ENCODE assay signal across 28 cellular contexts in genomic region chr3:58657571-58658141, GRCh38. TPM values are rescaled to one million over a fixed set of nuclear protein-coding genes. Genes with fewer than 3 reads are reported as not detected.
DNase-seq lines count a peak whose midpoint lies in the region; ATAC-seq and TF ChIP-seq lines count a peak whose summit lies in the region.
"Had no signal": no experiment of that assay in that cellular context is flagged by ENCODE, and none has a peak within 500 bp of the region (broad histone marks: within the 10 kb centered on the region; RNA-seq: fewer than 3 reads in every experiment).

No MANE protein-coding gene starts in this region.

- H3K79me1 ChIP-seq in IMR-90 (ENCODE audit: low read depth in 1 of 2, low read length in 2 of 2): no peaks in the 10 kb centered on the region

- in situ Hi-C loops in IMR-90 (cut with MboI; ENCODE audit: low sequenced_read_pairs): no loop called here

- TF ChIP-seq CTCF in IMR-90 (conservative IDR thresholded peaks at IDR 0.05; ENCODE audit: low read depth, low read length) (no peak), body of pancreas (IDR thresholded peaks at IDR 0.05) (no peak), suprapubic skin (IDR thresholded peaks at IDR 0.05) (no peak)

- no peak overlapping the region for H3K14ac ChIP-seq in IMR-90 (replicated peaks; ENCODE audit: low read depth, low read length)

- peaks cover 0 to 3% of the 10 kb centered on the region in 2 donors for H3K9me3 Mint-ChIP-seq in effector memory CD8-positive, alpha-beta T cell
- H3K9me3 Mint-ChIP-seq: activated CD4-positive, alpha-beta memory T cell treated with anti-CD3 and anti-CD28 coated beads, Interleukin-2, amount 10 ng/mL, durations not matched to agents 7 days and 5 days; activated naive CD8-positive, alpha-beta T cell treated with anti-CD3 and anti-CD28 coated beads, Interleukin-2, amount 10 ng/mL, durations not matched to agents 7 days and 5 days had no signal

- H3K56ac ChIP-seq in IMR-90 (ENCODE audit: extremely low read depth, insufficient read depth, low read length): no peak overlapping the region

- TF ChIP-seq POLR2A in IMR-90 (IDR thresholded peaks at IDR 0.05; ENCODE audit: low read depth, low read length) (no peak), body of pancreas (IDR thresholded peaks at IDR 0.05) (no peak), suprapubic skin (IDR thresholded peaks at IDR 0.05) (no peak)

- no peak overlapping the region for H3K27ac Mint-ChIP-seq in effector memory CD8-positive, alpha-beta T cell
- H3K27ac Mint-ChIP-seq: activated CD4-positive, alpha-beta memory T cell treated with anti-CD3 and anti-CD28 coated beads, Interleukin-2, amount 10 ng/mL, durations not matched to agents 7 days and 5 days; activated naive CD8-positive, alpha-beta T cell treated with anti-CD3 and anti-CD28 coated beads, Interleukin-2, amount 10 ng/mL, durations not matched to agents 7 days and 5 days had no signal

- DNase-seq in IMR-90 (no peak), body of pancreas (peak in 1 of 4 donors; percentile 10), mesenteric fat pad (ENCODE audit: low spot score) (peak; percentile 74), suprapubic skin (ENCODE audit: low spot score in 2 of 2) (peak; percentile 35 to 63), OCI-M1 (lab: John Stamatoyannopoulos, UW) (no peak), CD1c-positive myeloid dendritic cell (ENCODE audit: extremely low spot score) (no peak), UCSD-AML1 (lab: John Stamatoyannopoulos, UW; ENCODE audit: unreplicated experiment) (no peak)
- DNase-seq in effector memory CD8-positive, alpha-beta T cell: no peak
- DNase-seq: activated CD4-positive, alpha-beta memory T cell treated with anti-CD3 and anti-CD28 coated beads, Interleukin-2, amount 10 ng/mL, durations not matched to agents 7 days and 5 days; activated CD4-positive, alpha-beta T cell treated with anti-CD3 and anti-CD28 coated beads for 1 hour; activated naive CD8-positive, alpha-beta T cell treated with anti-CD3 and anti-CD28 coated beads, Interleukin-2, amount 10 ng/mL, durations not matched to agents 7 days and 5 days; H7; heart left ventricle; NCI-H2081; NCI-H2227 treated with DMSO at 0.1 percent for 48 hours; psoas muscle; RPMI8226; stimulated activated CD8-positive, alpha-beta memory T cell treated with anti-CD3 and anti-CD28 coated beads, Interleukin-4, amount 100 ng/mL, for 48 hours had no signal

- no peak overlapping the region for H3K27ac ChIP-seq in IMR-90 (ENCODE audit: insufficient read depth, low read length)
- H3K27ac ChIP-seq in body of pancreas: peak overlapping the region in 1 of 4 donors; percentile 41
- no peak overlapping the region for H3K27ac ChIP-seq in suprapubic skin
- H3K27ac ChIP-seq: BLaER1 treated with 17β-estradiol and CSF1 and Interleukin-3, amounts not matched to agents 10 nM and 100 nM; heart left ventricle; neutrophil; psoas muscle had no signal

- CTCF ChIA-PET in IMR-90 (lab: Yijun Ruan, JAX): no interaction called here

- H4K8ac ChIP-seq in IMR-90 (ENCODE audit: low read depth in 2 of 2, low read length in 2 of 2): no peak overlapping the region

- no peak overlapping the region for H2BK20ac ChIP-seq in IMR-90 (ENCODE audit: low read depth, low read length)

- no peak overlapping the region for H3K4me3 Mint-ChIP-seq in effector memory CD8-positive, alpha-beta T cell
- H3K4me3 Mint-ChIP-seq: activated CD4-positive, alpha-beta memory T cell treated with anti-CD3 and anti-CD28 coated beads, Interleukin-2, amount 10 ng/mL, durations not matched to agents 7 days and 5 days; activated naive CD8-positive, alpha-beta T cell treated with anti-CD3 and anti-CD28 coated beads, Interleukin-2, amount 10 ng/mL, durations not matched to agents 7 days and 5 days had no signal

- H2BK120ac ChIP-seq in IMR-90 (ENCODE audit: low read depth, low read length): no peak overlapping the region

- peaks cover 22 to 48% of the 10 kb centered on the region in 2 donors for H3K27me3 Mint-ChIP-seq in effector memory CD8-positive, alpha-beta T cell

- TF ChIP-seq RAD21 in IMR-90 (IDR thresholded peaks at IDR 0.05; ENCODE audit: low read length): no peak

- intact Hi-C loops in IMR-90 (cut with micrococcal nuclease) (no loop called here), body of pancreas (cut with DNase I) (no loop called here)

- H2AK9ac ChIP-seq in IMR-90 (replicated peaks; ENCODE audit: low read depth, low read length, poor library complexity): no peak overlapping the region

- peak overlapping the region; percentile 29 for H2AFZ ChIP-seq in IMR-90 (replicated peaks; ENCODE audit: low read length, poor library complexity)

- H3K9me3 ChIP-seq in IMR-90 (ENCODE audit: control insufficient read depth, insufficient read depth, low read length) (no peaks in the 10 kb centered on the region; the same call in 1 of the 2 replicates), body of pancreas (no peaks in the 10 kb centered on the region), suprapubic skin (no peaks in the 10 kb centered on the region)
- H3K9me3 ChIP-seq: heart left ventricle, neutrophil, psoas muscle had no signal

- no peak overlapping the region for H4K5ac ChIP-seq in IMR-90 (ENCODE audit: low read depth, low read length)

- no peak overlapping the region for H2AK5ac ChIP-seq in IMR-90 (ENCODE audit: low read depth, low read length)

- H3K9me1 ChIP-seq in IMR-90 (ENCODE audit: insufficient read depth, low read length): no peaks in the 10 kb centered on the region; the same call in 1 of the 2 replicates

- no peak overlapping the region for H2BK5ac ChIP-seq in IMR-90 (ENCODE audit: low read depth, low read length, poor library complexity, severe bottlenecking)

- H4K91ac ChIP-seq in IMR-90 (ENCODE audit: insufficient read depth, low read depth, low read length): no peak overlapping the region

- no peak overlapping the region for H3K4ac ChIP-seq in IMR-90 (ENCODE audit: low read depth, low read length)

- H3K4me1 ChIP-seq in IMR-90 (ENCODE audit: control insufficient read depth, insufficient read depth, low read length) (no peaks in the 10 kb centered on the region), body of pancreas (peaks cover 8% of the 10 kb centered on the region), suprapubic skin (no peaks in the 10 kb centered on the region)
- H3K4me1 ChIP-seq: heart left ventricle, psoas muscle had no signal

- no peak overlapping the region for H3K4me2 ChIP-seq in IMR-90 (ENCODE audit: low read depth, low read length)
- H3K4me2 ChIP-seq: BLaER1 treated with 17β-estradiol and CSF1 and Interleukin-3, amounts not matched to agents 10 nM and 100 nM had no signal

- no CpG with 5 or more reads among the region's 8 CpGs for WGBS in IMR-90 (ENCODE audit: extremely low coverage in 2 of 2, insufficient read length in 1 of 2), 2 experiments
- WGBS in body of pancreas, 2 donors: 46 to 51% methylated on average over 6 to 8 of the region's 8 CpGs
- 40% methylated on average over 8 of the region's 8 CpGs for WGBS in suprapubic skin

- H3K27me3 ChIP-seq in IMR-90 (ENCODE audit: control insufficient read depth, insufficient read depth, low read length) (peaks cover 34% of the 10 kb centered on the region), body of pancreas (no peaks in the 10 kb centered on the region), suprapubic skin (peaks cover 5% of the 10 kb centered on the region)
- H3K27me3 ChIP-seq: BLaER1 treated with 17β-estradiol and CSF1 and Interleukin-3, amounts not matched to agents 10 nM and 100 nM; neutrophil had no signal

- no TSS peak for BruUV-seq in IMR-90 (replicated peaks; lab: Mats Ljungman, UMichigan)

- no peak for TF ChIP-seq EP300 in suprapubic skin (IDR thresholded peaks at IDR 0.05)

- POLR2A ChIA-PET in IMR-90 (lab: Charles Lee; ENCODE audit: unreplicated experiment): no interaction called here

- H3K36me3 Mint-ChIP-seq in effector memory CD8-positive, alpha-beta T cell (ENCODE audit: insufficient read depth): no peaks in the 10 kb centered on the region
- H3K36me3 Mint-ChIP-seq: activated naive CD8-positive, alpha-beta T cell treated with anti-CD3 and anti-CD28 coated beads, Interleukin-2, amount 10 ng/mL, durations not matched to agents 7 days and 5 days had no signal

- H2BK15ac ChIP-seq in IMR-90 (ENCODE audit: low read depth, low read length): no peak overlapping the region

- dilution Hi-C loops in IMR-90 (cut with HindIII; ENCODE audit: low sequenced_read_pairs, unreplicated experiment): no loop called here

- no peaks in the 10 kb centered on the region for H3K4me1 Mint-ChIP-seq in effector memory CD8-positive, alpha-beta T cell (ENCODE audit: low read depth in 2 of 2)
- H3K4me1 Mint-ChIP-seq: activated CD4-positive, alpha-beta memory T cell treated with anti-CD3 and anti-CD28 coated beads, Interleukin-2, amount 10 ng/mL, durations not matched to agents 7 days and 5 days; activated naive CD8-positive, alpha-beta T cell treated with anti-CD3 and anti-CD28 coated beads, Interleukin-2, amount 10 ng/mL, durations not matched to agents 7 days and 5 days had no signal

- H3K9ac ChIP-seq in IMR-90 (ENCODE audit: low read depth, low read length): no peak overlapping the region
- H3K9ac ChIP-seq: BLaER1 treated with 17β-estradiol and CSF1 and Interleukin-3, amounts not matched to agents 10 nM and 100 nM had no signal

- no peaks in the 10 kb centered on the region for H4K20me1 ChIP-seq in IMR-90 (ENCODE audit: insufficient read depth, low read length)
- H4K20me1 ChIP-seq: BLaER1 treated with 17β-estradiol and CSF1 and Interleukin-3, amounts not matched to agents 10 nM and 100 nM had no signal

- H3K18ac ChIP-seq in IMR-90 (ENCODE audit: low read depth, low read length): no peak overlapping the region

- ATAC-seq in IMR-90 (ENCODE audit: low read depth): no peak
- peak; percentile 43 for ATAC-seq in body of pancreas
- no peak for ATAC-seq in effector memory CD8-positive, alpha-beta T cell (replicated peaks)
- ATAC-seq: GM12878, heart left ventricle, psoas muscle had no signal

- H3K36me3 ChIP-seq in IMR-90 (ENCODE audit: control insufficient read depth, insufficient read depth, low read length) (no peaks in the 10 kb centered on the region), body of pancreas (replicated peaks in 1 of 2; ENCODE audit: insufficient read depth in 1 of 2, low read depth in 2 of 2) (no peaks in the 10 kb centered on the region), suprapubic skin (no peaks in the 10 kb centered on the region)
- H3K36me3 ChIP-seq: BLaER1 treated with 17β-estradiol and CSF1 and Interleukin-3, amounts not matched to agents 10 nM and 100 nM; heart left ventricle; neutrophil had no signal

- no peak overlapping the region for H3K4me3 ChIP-seq in IMR-90 (ENCODE audit: insufficient read depth, low read depth, low read length)
- H3K4me3 ChIP-seq in body of pancreas: no peak overlapping the region
- H3K4me3 ChIP-seq in suprapubic skin: no peak overlapping the region
- H3K4me3 ChIP-seq: BLaER1 treated with 17β-estradiol and CSF1 and Interleukin-3, amounts not matched to agents 10 nM and 100 nM; GM12878; heart left ventricle; lung; psoas muscle had no signal

- H3K23ac ChIP-seq in IMR-90 (ENCODE audit: low read depth, low read length): no peak overlapping the region

RNA-seq across cellular contexts. Expression of gene FAM3D, which starts 8.9 kb away (rescaled TPM):
- total RNA-seq in IMR-90 (2012; rRNA removed) (not detected in 2 replicates), body of pancreas (1 to 10 TPM in 1 of 2 donors, not detected in 1; 1.8 TPM), mesenteric fat pad (0.51 TPM), suprapubic skin (1 to 10 TPM in 3 of 4 donors, not detected in 1; 1.2 to 4.0 (median 1.4) TPM)
- not detected in 2 replicates for polyA plus RNA-seq in IMR-90 (2012; rRNA removed)
- not detected in 2 replicates for polyA plus RNA-seq in IMR-90 (2012; cell fraction: cytosol; rRNA removed)
- not detected in 2 replicates for polyA plus RNA-seq in IMR-90 (2012; cell fraction: nucleus; rRNA removed; ENCODE audit: low replicate concordance)
- total RNA-seq: activated CD4-positive, alpha-beta memory T cell treated with anti-CD3 and anti-CD28 coated beads, Interleukin-2, amount 10 ng/mL, durations not matched to agents 7 days and 5 days; activated naive CD8-positive, alpha-beta T cell treated with anti-CD3 and anti-CD28 coated beads, Interleukin-2, amount 10 ng/mL, durations not matched to agents 7 days and 5 days; astrocyte; GM12878; H7; heart left ventricle; kidney epithelial cell; M059J; psoas muscle; SK-MEL-5; T-helper 1 cell treated with Interleukin-12 subunit alpha and Interleukin-12 subunit beta and Interleukin-4 antibody, amounts not matched to agents 30 ng/mL and 1 ng/mL, for 36 hours had no signal
- polyA plus RNA-seq: AG04450 had no signal

Comparison
In these comparisons a context has a peak if more than half of its experiments do, and no peak if none do; other contexts are left out.
1. DNase-seq: peak in mesenteric fat pad (single experiment) and suprapubic skin (2 of 2); none in IMR-90 (single experiment), OCI-M1 (single experiment), CD1c-positive myeloid dendritic cell (single experiment), effector memory CD8-positive, alpha-beta T cell (0 of 3) and UCSD-AML1 (single experiment).